Comparison of ENCODE assay signal across 37 cellular contexts in genomic region chr19:32781280-32781679, GRCh38.
"Had no signal": no experiment of that assay in that cellular context is flagged by ENCODE, and none has a peak within 500 bp of the region (broad histone marks: within the 10 kb centered on the region; RNA-seq: fewer than 3 reads in every experiment).

No MANE protein-coding gene starts in this region.

- FAIRE-seq: bronchial epithelial cell had no signal

- ATAC-seq: activated CD4-positive, alpha-beta T cell treated with anti-CD3 and anti-CD28 coated beads for 36 hours; activated CD4-positive, CD25-positive, alpha-beta regulatory T cell treated with anti-CD3 and anti-CD28 coated beads, Interleukin-2, amount 50 U/mL, for 24 hours; activated CD8-positive, alpha-beta memory T cell treated with anti-CD3 and anti-CD28 coated beads, Interleukin-2, amount 10 ng/mL, durations not matched to agents 7 days and 5 days; activated CD8-positive, alpha-beta T cell treated with anti-CD3 and anti-CD28 coated beads, Interleukin-2, amount 10 ng/mL, durations not matched to agents 7 days and 5 days; activated naive CD8-positive, alpha-beta T cell treated with anti-CD3 and anti-CD28 coated beads, Interleukin-2, amount 50 U/mL, for 24 hours; WTC11 had no signal

- H3K4me3 ChIP-seq: ascending aorta, cardiac muscle cell had no signal

- H3K36me3 ChIP-seq: ascending aorta, cardiac muscle cell, WERI-Rb-1 had no signal

- DNase-seq: activated CD4-positive, alpha-beta memory T cell treated with anti-CD3 and anti-CD28 coated beads, Interleukin-2, amount 10 ng/mL, durations not matched to agents 7 days and 5 days; activated CD4-positive, alpha-beta T cell treated with anti-CD3 and anti-CD28 coated beads for 1 hour; activated CD4-positive, alpha-beta T cell treated with anti-CD3 and anti-CD28 coated beads for 36 hours; activated CD4-positive, alpha-beta T cell treated with anti-CD3 and anti-CD28 coated beads for 48 hours; activated CD4-positive, alpha-beta T cell treated with anti-CD3 and anti-CD28 coated beads, Interleukin-2, amount 10 ng/mL, durations not matched to agents 7 days and 5 days; activated CD4-positive, alpha-beta T cell treated with anti-CD3 and anti-CD28 coated beads, Interleukin-2, amount 50 U/mL, for 48 hours; activated CD4-positive, CD25-positive, alpha-beta regulatory T cell; activated CD8-positive, alpha-beta memory T cell treated with anti-CD3 and anti-CD28 coated beads for 24 hours; activated CD8-positive, alpha-beta memory T cell treated with anti-CD3 and anti-CD28 coated beads, Interleukin-2, amount 10 ng/mL, durations not matched to agents 7 days and 5 days; activated CD8-positive, alpha-beta memory T cell treated with anti-CD3 and anti-CD28 coated beads, Interleukin-2, amount 50 U/mL, for 48 hours; activated CD8-positive, alpha-beta T cell treated with anti-CD3 and anti-CD28 coated beads, Interleukin-2, amount 10 ng/mL, durations not matched to agents 7 days and 5 days; activated effector memory CD4-positive, alpha-beta T cell treated with Interleukin-2 at 50 U/mL for 16 hours; activated gamma-delta T cell; activated naive CD4-positive, alpha-beta T cell treated with anti-CD3 and anti-CD28 coated beads for 36 hours; activated naive CD4-positive, alpha-beta T cell treated with anti-CD3 and anti-CD28 coated beads, Interleukin-2, amount 50 U/mL, for 16 hours; activated naive CD8-positive, alpha-beta T cell treated with anti-CD3 and anti-CD28 coated beads, Interleukin-2, amount 10 ng/mL, durations not matched to agents 7 days and 5 days; activated naive CD8-positive, alpha-beta T cell treated with anti-CD3 and anti-CD28 coated beads, Interleukin-2, amount 50 U/mL, for 24 hours; activated T-cell treated with anti-CD3 and anti-CD28 coated beads, Interleukin-2, amount 50 U/mL, for 24 hours; activated T-cell treated with anti-CD3 and anti-CD28 coated beads, Interleukin-2, amount 50 U/mL, for 48 hours; amygdala; anterior cingulate cortex; caudate nucleus; cerebellar nuclear complex; T-helper 2 cell; T-helper 9 cell; WERI-Rb-1 had no signal

- H3K27me3 Mint-ChIP-seq: activated CD4-positive, alpha-beta T cell treated with anti-CD3 and anti-CD28 coated beads for 36 hours; activated naive CD8-positive, alpha-beta T cell treated with anti-CD3 and anti-CD28 coated beads, Interleukin-2, amount 50 U/mL, for 24 hours; activated T-cell treated with anti-CD3 and anti-CD28 coated beads, Interleukin-2, amount 50 U/mL, for 24 hours; central memory CD8-positive, alpha-beta T cell had no signal

- H3K4me1 ChIP-seq: ascending aorta had no signal

- H3K4me1 Mint-ChIP-seq: activated CD4-positive, alpha-beta memory T cell treated with anti-CD3 and anti-CD28 coated beads, Interleukin-2, amount 10 ng/mL, durations not matched to agents 7 days and 5 days; activated naive CD8-positive, alpha-beta T cell treated with anti-CD3 and anti-CD28 coated beads, Interleukin-2, amount 50 U/mL, for 24 hours; brain; central memory CD8-positive, alpha-beta T cell had no signal

- H3K36me3 Mint-ChIP-seq: brain had no signal

- H3K4me3 Mint-ChIP-seq: activated CD4-positive, alpha-beta memory T cell treated with anti-CD3 and anti-CD28 coated beads, Interleukin-2, amount 10 ng/mL, durations not matched to agents 7 days and 5 days; activated CD4-positive, alpha-beta T cell treated with anti-CD3 and anti-CD28 coated beads for 36 hours; activated CD4-positive, alpha-beta T cell treated with anti-CD3 and anti-CD28 coated beads, Interleukin-2, amount 10 ng/mL, durations not matched to agents 7 days and 5 days; activated CD8-positive, alpha-beta memory T cell treated with anti-CD3 and anti-CD28 coated beads, Interleukin-2, amount 10 ng/mL, durations not matched to agents 7 days and 5 days; activated CD8-positive, alpha-beta T cell treated with anti-CD3 and anti-CD28 coated beads, Interleukin-2, amount 10 ng/mL, durations not matched to agents 7 days and 5 days; activated naive CD4-positive, alpha-beta T cell treated with anti-CD3 and anti-CD28 coated beads for 36 hours; activated naive CD8-positive, alpha-beta T cell; activated naive CD8-positive, alpha-beta T cell treated with anti-CD3 and anti-CD28 coated beads, Interleukin-2, amount 10 ng/mL, durations not matched to agents 7 days and 5 days; activated naive CD8-positive, alpha-beta T cell treated with anti-CD3 and anti-CD28 coated beads, Interleukin-2, amount 50 U/mL, for 24 hours; activated T-cell treated with anti-CD3 and anti-CD28 coated beads, Interleukin-2, amount 50 U/mL, for 24 hours; brain; central memory CD8-positive, alpha-beta T cell; T-helper 1 cell treated with Interleukin-12 subunit alpha and Interleukin-12 subunit beta and Interleukin-4 antibody, amounts not matched to agents 30 μg/mL and 1 μg/mL, for 36 hours; T-helper 2 cell treated with Interferon-gamma antibody and Interleukin-4, amounts not matched to agents 5 μg/mL and 100 μg/mL, for 36 hours; WTC11 had no signal

- H3K27me3 ChIP-seq: ascending aorta, cardiac muscle cell had no signal

- H3K27ac Mint-ChIP-seq: activated CD4-positive, alpha-beta memory T cell treated with anti-CD3 and anti-CD28 coated beads, Interleukin-2, amount 10 ng/mL, durations not matched to agents 7 days and 5 days; activated CD4-positive, alpha-beta T cell treated with anti-CD3 and anti-CD28 coated beads for 36 hours; activated CD4-positive, alpha-beta T cell treated with anti-CD3 and anti-CD28 coated beads, Interleukin-2, amount 10 ng/mL, durations not matched to agents 7 days and 5 days; activated CD8-positive, alpha-beta memory T cell treated with anti-CD3 and anti-CD28 coated beads, Interleukin-2, amount 10 ng/mL, durations not matched to agents 7 days and 5 days; activated CD8-positive, alpha-beta T cell treated with anti-CD3 and anti-CD28 coated beads, Interleukin-2, amount 10 ng/mL, durations not matched to agents 7 days and 5 days; activated naive CD4-positive, alpha-beta T cell treated with anti-CD3 and anti-CD28 coated beads for 36 hours; activated naive CD8-positive, alpha-beta T cell; activated naive CD8-positive, alpha-beta T cell treated with anti-CD3 and anti-CD28 coated beads, Interleukin-2, amount 10 ng/mL, durations not matched to agents 7 days and 5 days; activated naive CD8-positive, alpha-beta T cell treated with anti-CD3 and anti-CD28 coated beads, Interleukin-2, amount 50 U/mL, for 24 hours; activated T-cell treated with anti-CD3 and anti-CD28 coated beads, Interleukin-2, amount 50 U/mL, for 24 hours; activated T-helper 2 cell treated with anti-CD3 and anti-CD28 coated beads, Interferon-gamma antibody, Interleukin-2, Interleukin-4, amounts not matched to agents 10 μg/mL and 5 μg/mL and 100 μg/mL, durations not matched to agents 14 hours and 24 hours and 36 hours; brain; T-helper 1 cell treated with Interleukin-12 subunit alpha and Interleukin-12 subunit beta and Interleukin-4 antibody, amounts not matched to agents 30 μg/mL and 1 μg/mL, for 36 hours; T-helper 2 cell treated with Interferon-gamma antibody and Interleukin-4, amounts not matched to agents 5 μg/mL and 100 μg/mL, for 36 hours; WTC11 had no signal

- H3K27ac ChIP-seq: ascending aorta, cardiac muscle cell, WERI-Rb-1 had no signal
